ENCODE assay signal across 2 cellular contexts in the genomic region with DNA sequence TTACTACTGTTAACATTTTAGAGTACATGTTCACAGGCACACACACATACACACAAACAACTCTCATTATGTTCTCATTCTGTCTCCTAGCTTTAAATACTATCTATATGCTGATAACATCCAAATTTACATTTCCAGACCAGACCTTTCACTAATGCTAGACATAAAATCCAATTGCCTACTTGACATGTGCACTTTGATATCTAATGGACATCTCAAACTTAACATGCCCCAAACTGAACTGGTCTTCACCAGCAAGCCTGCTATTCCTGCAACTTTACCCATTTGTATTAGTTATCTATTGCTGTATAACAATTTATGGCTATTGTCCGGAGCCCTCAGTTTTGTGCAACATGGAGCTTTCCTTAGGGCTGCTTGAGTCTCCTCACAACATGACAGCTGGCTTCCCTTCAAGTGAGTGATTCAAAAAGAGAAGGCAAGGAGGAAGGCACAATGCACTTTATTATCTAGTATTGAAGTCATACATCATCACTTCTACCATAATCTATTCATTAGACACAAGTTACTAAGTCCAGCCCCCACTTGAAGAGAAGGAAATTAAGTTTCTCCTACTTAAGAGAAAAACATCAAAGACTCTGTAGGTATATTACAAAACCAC.
TF ChIP-seq lines count a peak whose summit lies in the region.

No MANE protein-coding gene starts in this region.

TF ChIP-seq in SK-N-SH treated with all-trans-retinoic acid at 6 μM for 48 hours, 23 proteins besides CTCF, POLR2A, EP300 and RAD21:
- TF ChIP-seq ZNF565 (CRISPR knock-in tag; conservative IDR thresholded peaks at IDR 0.05; ENCODE audit: low read depth) (0 out of 2 replicates have a peak, but pooled peaks have one; percentile 72), ZC3H10 (CRISPR knock-in tag; IDR thresholded peaks at IDR 0.05) (no peak), ISL1 (CRISPR knock-in tag; IDR thresholded peaks at IDR 0.05) (no peak)
- TF ChIP-seq, protein P1, sequence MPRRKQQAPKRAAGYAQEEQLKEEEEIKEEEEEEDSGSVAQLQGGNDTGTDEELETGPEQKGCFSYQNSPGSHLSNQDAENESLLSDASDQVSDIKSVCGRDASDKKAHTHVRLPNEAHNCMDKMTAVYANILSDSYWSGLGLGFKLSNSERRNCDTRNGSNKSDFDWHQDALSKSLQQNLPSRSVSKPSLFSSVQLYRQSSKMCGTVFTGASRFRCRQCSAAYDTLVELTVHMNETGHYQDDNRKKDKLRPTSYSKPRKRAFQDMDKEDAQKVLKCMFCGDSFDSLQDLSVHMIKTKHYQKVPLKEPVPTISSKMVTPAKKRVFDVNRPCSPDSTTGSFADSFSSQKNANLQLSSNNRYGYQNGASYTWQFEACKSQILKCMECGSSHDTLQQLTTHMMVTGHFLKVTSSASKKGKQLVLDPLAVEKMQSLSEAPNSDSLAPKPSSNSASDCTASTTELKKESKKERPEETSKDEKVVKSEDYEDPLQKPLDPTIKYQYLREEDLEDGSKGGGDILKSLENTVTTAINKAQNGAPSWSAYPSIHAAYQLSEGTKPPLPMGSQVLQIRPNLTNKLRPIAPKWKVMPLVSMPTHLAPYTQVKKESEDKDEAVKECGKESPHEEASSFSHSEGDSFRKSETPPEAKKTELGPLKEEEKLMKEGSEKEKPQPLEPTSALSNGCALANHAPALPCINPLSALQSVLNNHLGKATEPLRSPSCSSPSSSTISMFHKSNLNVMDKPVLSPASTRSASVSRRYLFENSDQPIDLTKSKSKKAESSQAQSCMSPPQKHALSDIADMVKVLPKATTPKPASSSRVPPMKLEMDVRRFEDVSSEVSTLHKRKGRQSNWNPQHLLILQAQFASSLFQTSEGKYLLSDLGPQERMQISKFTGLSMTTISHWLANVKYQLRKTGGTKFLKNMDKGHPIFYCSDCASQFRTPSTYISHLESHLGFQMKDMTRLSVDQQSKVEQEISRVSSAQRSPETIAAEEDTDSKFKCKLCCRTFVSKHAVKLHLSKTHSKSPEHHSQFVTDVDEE (CRISPR knock-in tag; IDR thresholded peaks at IDR 0.05): peak; percentile 26; the same call in 1 of the 2 replicates
- TF ChIP-seq, protein P2, sequence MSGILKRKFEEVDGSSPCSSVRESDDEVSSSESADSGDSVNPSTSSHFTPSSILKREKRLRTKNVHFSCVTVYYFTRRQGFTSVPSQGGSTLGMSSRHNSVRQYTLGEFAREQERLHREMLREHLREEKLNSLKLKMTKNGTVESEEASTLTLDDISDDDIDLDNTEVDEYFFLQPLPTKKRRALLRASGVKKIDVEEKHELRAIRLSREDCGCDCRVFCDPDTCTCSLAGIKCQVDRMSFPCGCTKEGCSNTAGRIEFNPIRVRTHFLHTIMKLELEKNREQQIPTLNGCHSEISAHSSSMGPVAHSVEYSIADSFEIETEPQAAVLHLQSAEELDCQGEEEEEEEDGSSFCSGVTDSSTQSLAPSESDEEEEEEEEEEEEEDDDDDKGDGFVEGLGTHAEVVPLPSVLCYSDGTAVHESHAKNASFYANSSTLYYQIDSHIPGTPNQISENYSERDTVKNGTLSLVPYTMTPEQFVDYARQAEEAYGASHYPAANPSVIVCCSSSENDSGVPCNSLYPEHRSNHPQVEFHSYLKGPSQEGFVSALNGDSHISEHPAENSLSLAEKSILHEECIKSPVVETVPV (CRISPR knock-in tag; IDR thresholded peaks at IDR 0.05): no peak
TF ChIP-seq in SK-N-SH treated with all-trans-retinoic acid at 6 μM for 48 hours: peak in this region for 2.

TF ChIP-seq in neural cell, 6 proteins besides CTCF, POLR2A, EP300 and RAD21:
- TF ChIP-seq EZH2 (IDR thresholded peaks at IDR 0.05; ENCODE audit: borderline replicate concordance, insufficient read depth, low read length, poor library complexity, severe bottlenecking): no peak
- TF ChIP-seq, protein P3, sequence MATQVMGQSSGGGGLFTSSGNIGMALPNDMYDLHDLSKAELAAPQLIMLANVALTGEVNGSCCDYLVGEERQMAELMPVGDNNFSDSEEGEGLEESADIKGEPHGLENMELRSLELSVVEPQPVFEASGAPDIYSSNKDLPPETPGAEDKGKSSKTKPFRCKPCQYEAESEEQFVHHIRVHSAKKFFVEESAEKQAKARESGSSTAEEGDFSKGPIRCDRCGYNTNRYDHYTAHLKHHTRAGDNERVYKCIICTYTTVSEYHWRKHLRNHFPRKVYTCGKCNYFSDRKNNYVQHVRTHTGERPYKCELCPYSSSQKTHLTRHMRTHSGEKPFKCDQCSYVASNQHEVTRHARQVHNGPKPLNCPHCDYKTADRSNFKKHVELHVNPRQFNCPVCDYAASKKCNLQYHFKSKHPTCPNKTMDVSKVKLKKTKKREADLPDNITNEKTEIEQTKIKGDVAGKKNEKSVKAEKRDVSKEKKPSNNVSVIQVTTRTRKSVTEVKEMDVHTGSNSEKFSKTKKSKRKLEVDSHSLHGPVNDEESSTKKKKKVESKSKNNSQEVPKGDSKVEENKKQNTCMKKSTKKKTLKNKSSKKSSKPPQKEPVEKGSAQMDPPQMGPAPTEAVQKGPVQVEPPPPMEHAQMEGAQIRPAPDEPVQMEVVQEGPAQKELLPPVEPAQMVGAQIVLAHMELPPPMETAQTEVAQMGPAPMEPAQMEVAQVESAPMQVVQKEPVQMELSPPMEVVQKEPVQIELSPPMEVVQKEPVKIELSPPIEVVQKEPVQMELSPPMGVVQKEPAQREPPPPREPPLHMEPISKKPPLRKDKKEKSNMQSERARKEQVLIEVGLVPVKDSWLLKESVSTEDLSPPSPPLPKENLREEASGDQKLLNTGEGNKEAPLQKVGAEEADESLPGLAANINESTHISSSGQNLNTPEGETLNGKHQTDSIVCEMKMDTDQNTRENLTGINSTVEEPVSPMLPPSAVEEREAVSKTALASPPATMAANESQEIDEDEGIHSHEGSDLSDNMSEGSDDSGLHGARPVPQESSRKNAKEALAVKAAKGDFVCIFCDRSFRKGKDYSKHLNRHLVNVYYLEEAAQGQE (IDR thresholded peaks at IDR 0.05; ENCODE audit: borderline replicate concordance): no peak
- TF ChIP-seq SMC3 (conservative IDR thresholded peaks at IDR 0.05; ENCODE audit: poor library complexity): no peak
